In the genomic region with DNA sequence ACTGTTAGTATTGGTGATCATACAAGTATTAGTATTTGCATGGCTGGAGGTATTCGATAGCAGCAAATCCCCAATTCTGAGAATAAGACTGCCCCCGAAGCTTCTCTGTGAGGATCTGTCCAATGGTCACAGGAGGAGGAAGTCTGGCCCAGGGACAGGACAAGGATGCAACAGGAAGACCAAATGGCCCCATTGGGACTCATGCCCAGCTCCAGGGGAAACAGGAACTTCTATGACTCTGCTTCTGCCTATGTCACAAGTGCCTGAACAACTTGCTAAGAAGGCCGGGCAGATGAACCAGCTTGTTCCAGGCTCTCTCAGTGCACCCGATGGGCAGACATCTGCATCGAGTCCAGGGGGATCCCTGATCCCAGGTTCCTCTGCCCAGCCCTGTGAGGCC, we compare ENCODE assay signal across 20 cellular contexts.
A peak's percentile ranks its signal among the peaks of the same experiment; 100 is the strongest.
DNase-seq lines count a peak whose midpoint lies in the region; ATAC-seq, FAIRE-seq and TF ChIP-seq lines count a peak whose summit lies in the region.
"Had no signal": no experiment of that assay in that cellular context is flagged by ENCODE, and none has a peak within 500 bp of the region (broad histone marks: within the 10 kb centered on the region; RNA-seq: fewer than 3 reads in every experiment).

No MANE protein-coding gene starts in this region.

- FAIRE-seq in endothelial cell of umbilical vein (lab: Jason Lieb, UNC) (peak; percentile 94), pancreas (lab: Jason Lieb, UNC) (no peak), small intestine (lab: Jason Lieb, UNC) (no peak)
- FAIRE-seq: A204.1, G401.6, GM12892, H1 had no signal

- H4K20me1 ChIP-seq in PC-9 (ENCODE audit: insufficient read depth) (no peaks in the 10 kb centered on the region), endothelial cell of umbilical vein (replicated peaks; ENCODE audit: control insufficient read depth, extremely low read depth, insufficient read depth, low read length) (no peaks in the 10 kb centered on the region)

- peak in 2 of 5 donors; percentile 49 to 52 for DNase-seq in heart left ventricle
- DNase-seq in Right ventricle myocardium superior: no peak
- DNase-seq in PC-9: no peak
- peak; percentile 62 for DNase-seq in endothelial cell of umbilical vein (ENCODE audit: low read depth, low spot score)
- DNase-seq in pancreas: no peak
- no peak for DNase-seq in small intestine
- no peak for DNase-seq in NCI-H1417 (lab: John Stamatoyannopoulos, UW)
- DNase-seq in WERI-Rb-1: no peak
- DNase-seq: Calu3; CD4-positive, alpha-beta T cell; DMS79; HFFc6; KG1; NCI-H1417 treated with DMSO at 0.1 percent for 48 hours; NCI-H2227 treated with DMSO at 0.1 percent for 48 hours; NCI-H526 had no signal

- no peaks in the 10 kb centered on the region for H3K9me1 ChIP-seq in endothelial cell of umbilical vein (replicated peaks; ENCODE audit: control insufficient read depth, extremely low read depth, insufficient read depth, low read length)

- H2AFZ ChIP-seq in PC-9 (no peak overlapping the region), endothelial cell of umbilical vein (ENCODE audit: low read depth, low read length) (peak overlapping the region; percentile 13)

- no peak for TF ChIP-seq CTCF in heart left ventricle (IDR thresholded peaks at IDR 0.05)
- no peak for TF ChIP-seq CTCF in PC-9 (conservative IDR thresholded peaks at IDR 0.05)
- TF ChIP-seq CTCF in endothelial cell of umbilical vein (IDR thresholded peaks at IDR 0.05; ENCODE audit: extremely low read depth in 1 of 2, insufficient read depth in 1 of 2, low read depth in 1 of 2, low read length in 2 of 2): no peak
- no peak for TF ChIP-seq CTCF in pancreas (IDR thresholded peaks at IDR 0.05)
- no peak for TF ChIP-seq CTCF in WERI-Rb-1 (IDR thresholded peaks at IDR 0.05; ENCODE audit: low read depth, low read length)

- peak overlapping the region; percentile 23 for H3K9ac ChIP-seq in endothelial cell of umbilical vein (replicated peaks; ENCODE audit: extremely low read depth, insufficient read depth, low read length)

- H3K9me3 ChIP-seq in heart left ventricle (peaks cover 0 to 17% (median 1%) of the 10 kb centered on the region in 12 donors), PC-9 (ENCODE audit: insufficient read depth, low read depth) (peaks cover 12% of the 10 kb centered on the region; the same call in 1 of the 2 replicates), endothelial cell of umbilical vein (replicated peaks; ENCODE audit: control insufficient read depth, insufficient read depth, low read length) (no peaks in the 10 kb centered on the region), pancreas (no peaks in the 10 kb centered on the region), small intestine (ENCODE audit: control insufficient read depth, low read depth) (no peaks in the 10 kb centered on the region), WERI-Rb-1 (ENCODE audit: severe bottlenecking) (peaks cover 4% of the 10 kb centered on the region)

- no peaks in the 10 kb centered on the region for H3K79me2 ChIP-seq in PC-9 (ENCODE audit: low read depth)
- no peaks in the 10 kb centered on the region for H3K79me2 ChIP-seq in endothelial cell of umbilical vein (ENCODE audit: control insufficient read depth, insufficient read depth, low read length)

- no peaks in the 10 kb centered on the region for H3K36me3 ChIP-seq in heart left ventricle
- H3K36me3 ChIP-seq in PC-9 (ENCODE audit: low read depth): peaks cover 5% of the 10 kb centered on the region; the same call in 1 of the 2 replicates
- no peaks in the 10 kb centered on the region for H3K36me3 ChIP-seq in endothelial cell of umbilical vein (ENCODE audit: control insufficient read depth in 2 of 2, extremely low read depth in 1 of 2, insufficient read depth in 2 of 2, low read length in 2 of 2)
- no peaks in the 10 kb centered on the region for H3K36me3 ChIP-seq in pancreas
- no peaks in the 10 kb centered on the region for H3K36me3 ChIP-seq in small intestine (ENCODE audit: control insufficient read depth in 2 of 2, insufficient read depth in 2 of 2, low read length in 2 of 2)
- no peaks in the 10 kb centered on the region for H3K36me3 ChIP-seq in WERI-Rb-1

- CTCF ChIA-PET in PC-9 (lab: Charles Lee) (no interaction called here), endothelial cell of umbilical vein (lab: Charles Lee) (interaction anchor here (1.0 to 2.7 kb wide), 4 partner anchors 8 to 208 kb away, joined by 3 to 10 read pairs (median 4); no protein-coding TSS in a partner anchor)

- H3K4me3 ChIP-seq in heart left ventricle (no peak overlapping the region), PC-9 (no peak overlapping the region), endothelial cell of umbilical vein (replicated peaks in 1 of 3; ENCODE audit: insufficient read depth in 1 of 3, low read depth in 1 of 3, low read length in 3 of 3) (no peak overlapping the region), pancreas (no peak overlapping the region), small intestine (ENCODE audit: low read depth in 1 of 2, low read length in 2 of 2) (no peak overlapping the region), WERI-Rb-1 (ENCODE audit: low read depth, low read length) (no peak overlapping the region)

- H3K9me2 ChIP-seq in PC-9 (ENCODE audit: insufficient read depth): no peaks in the 10 kb centered on the region

- BruUV-seq in PC-9 (replicated peaks; lab: Mats Ljungman, UMichigan) (no TSS peak), endothelial cell of umbilical vein (replicated peaks; lab: Mats Ljungman, UMichigan) (no TSS peak)

- H3F3A ChIP-seq in PC-9 (ENCODE audit: insufficient read depth, low read depth): peaks cover 19% of the 10 kb centered on the region

- intact Hi-C loops in heart left ventricle (cut with DNase I): loop anchor here in 2 of 10 donors (5.0 to 10.0 kb wide), 2 partner anchors 60 to 162 kb away; no protein-coding TSS in a partner anchor
- intact Hi-C loops in Right ventricle myocardium superior (cut with DNase I): no loop called here
- intact Hi-C loops in PC-9 (cut with micrococcal nuclease; ENCODE audit: unreplicated experiment): loop anchor here (1.0 to 5.0 kb wide), 2 partner anchors 9 to 157 kb away; no protein-coding TSS in a partner anchor
- intact Hi-C loops in endothelial cell of umbilical vein (cut with micrococcal nuclease): loop anchor here (1.0 to 5.0 kb wide), 7 partner anchors 9 to 457 kb away; no protein-coding TSS in a partner anchor
- intact Hi-C loops in pancreas (cut with DNase I): no loop called here

- H3K27ac ChIP-seq in heart left ventricle (peak overlapping the region in 5 of 12 donors; percentile 24 to 64 (median 49)), PC-9 (peak overlapping the region; percentile 87), endothelial cell of umbilical vein (ENCODE audit: insufficient read depth, low read depth, low read length) (peak overlapping the region; percentile 85), pancreas (peak overlapping the region; percentile 69 to 81 (median 76)), small intestine (ENCODE audit: low read depth in 1 of 2, low read length in 1 of 2) (no peak overlapping the region), WERI-Rb-1 (no peak overlapping the region)

- no peak for TF ChIP-seq POLR2A in heart left ventricle (IDR thresholded peaks at IDR 0.05)
- no peak for TF ChIP-seq POLR2A in endothelial cell of umbilical vein (IDR thresholded peaks at IDR 0.05; ENCODE audit: low read depth, low read length)

- peaks cover 0 to 37% (median 18%) of the 10 kb centered on the region in 12 donors for H3K4me1 ChIP-seq in heart left ventricle
- peaks cover 47% of the 10 kb centered on the region for H3K4me1 ChIP-seq in PC-9 (replicated peaks; ENCODE audit: insufficient read depth)
- H3K4me1 ChIP-seq in endothelial cell of umbilical vein (ENCODE audit: control insufficient read depth, extremely low read depth, insufficient read depth, low read length): peaks cover 61% of the 10 kb centered on the region
- peaks cover 19 to 48% (median 45%) of the 10 kb centered on the region in 3 donors for H3K4me1 ChIP-seq in pancreas
- peaks cover 0 to 2% of the 10 kb centered on the region in 2 donors for H3K4me1 ChIP-seq in small intestine (ENCODE audit: control insufficient read depth in 2 of 2, insufficient read depth in 1 of 2, low read depth in 1 of 2, low read length in 1 of 2)

- H3K27me3 ChIP-seq in heart left ventricle (no peaks in the 10 kb centered on the region), PC-9 (ENCODE audit: insufficient read depth, low read depth) (no peaks in the 10 kb centered on the region), endothelial cell of umbilical vein (ENCODE audit: control insufficient read depth in 2 of 2, insufficient read depth in 2 of 2, low read length in 2 of 2) (no peaks in the 10 kb centered on the region), pancreas (no peaks in the 10 kb centered on the region), small intestine (ENCODE audit: control insufficient read depth in 2 of 2, insufficient read depth in 2 of 2, low read length in 2 of 2) (no peaks in the 10 kb centered on the region), WERI-Rb-1 (ENCODE audit: insufficient read depth, low read depth, severe bottlenecking) (peaks cover 5% of the 10 kb centered on the region)

- WGBS in heart left ventricle, 4 donors: 58 to 75% (median 62%) methylated on average over 3 to 5 of the region's 5 CpGs
- WGBS in pancreas, 2 donors: 91 to 95% methylated on average over 5 of the region's 5 CpGs
- WGBS in small intestine, 3 donors: 81 to 88% (median 86%) methylated on average over 5 of the region's 5 CpGs

- H3K4me2 ChIP-seq in PC-9: peak overlapping the region; percentile 52
- H3K4me2 ChIP-seq in endothelial cell of umbilical vein (ENCODE audit: insufficient read depth, low read length): peak overlapping the region; percentile 57

- POLR2A ChIA-PET in PC-9 (lab: Charles Lee; ENCODE audit: unreplicated experiment) (no interaction called here), endothelial cell of umbilical vein (lab: Charles Lee) (interaction anchor here (0.7 kb wide), 1 partner anchor 493 kb away, joined by 3 read pairs; no protein-coding TSS in a partner anchor)

- dilution Hi-C loops in endothelial cell of umbilical vein (cut with MboI; ENCODE audit: extremely low pct_ligation_motif_present, low sequenced_read_pairs): no loop called here

- ATAC-seq in heart left ventricle (peak in 3 of 4 donors; percentile 28 to 60 (median 36)), Right ventricle myocardium superior (ENCODE audit: poor library complexity) (no peak), pancreas (no peak)

TF ChIP-seq in endothelial cell of umbilical vein, 7 proteins besides CTCF, POLR2A, EP300 and RAD21 (continues in another document):
- no peak for TF ChIP-seq EZH2 (IDR thresholded peaks at IDR 0.05; ENCODE audit: borderline replicate concordance, low read depth, low read length, severe bottlenecking)
- TF ChIP-seq FOS (IDR thresholded peaks at IDR 0.05; ENCODE audit: borderline replicate concordance, insufficient read depth, low read length): peak; percentile 72
- TF ChIP-seq JUN (IDR thresholded peaks at IDR 0.05; ENCODE audit: borderline replicate concordance, insufficient read depth, insufficient read length, low read depth): peak; percentile 36
- no peak for TF ChIP-seq MYC (IDR thresholded peaks at IDR 0.05; ENCODE audit: low read depth, low read length)
- TF ChIP-seq POLR2AphosphoS5 (IDR thresholded peaks at IDR 0.05; ENCODE audit: insufficient read depth, low read depth, low read length): peak; percentile 62

Comparison
In these comparisons a context has a peak if more than half of its experiments do, and no peak if none do; other contexts are left out.
1. ATAC-seq: peak in heart left ventricle (3 of 4); none in Right ventricle myocardium superior (single experiment) and pancreas (0 of 4).
2. H3K27ac ChIP-seq: peak in PC-9 (single experiment), endothelial cell of umbilical vein (single experiment) and pancreas (4 of 4); none in small intestine (0 of 2) and WERI-Rb-1 (single experiment).
3. intact Hi-C loops: an anchor here in PC-9 (1.0 to 5.0 kb wide) and endothelial cell of umbilical vein (1.0 to 5.0 kb wide); none called in Right ventricle myocardium superior and pancreas.